ENCODE assay signal across 2 cellular contexts in the genomic region with DNA sequence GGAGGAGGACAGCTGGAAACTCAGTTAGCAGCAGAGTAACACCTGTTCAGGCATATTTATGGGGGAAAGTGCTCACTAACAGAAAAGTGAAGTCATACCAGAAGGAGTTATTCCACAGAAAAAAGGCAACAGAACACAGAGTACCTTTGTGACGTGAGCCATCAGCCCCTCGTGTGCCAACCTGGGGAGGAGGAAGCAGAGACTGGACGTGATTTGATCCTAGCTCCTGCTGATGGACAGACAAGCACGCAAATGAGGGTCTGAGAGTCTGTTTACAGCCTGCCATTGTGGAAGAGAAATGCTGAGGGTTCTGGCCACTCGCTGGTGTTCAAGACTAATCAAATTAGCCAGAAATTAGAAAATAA.
TF ChIP-seq lines count a peak whose summit lies in the region.

No MANE protein-coding gene starts in this region.

TF ChIP-seq in liver, 16 proteins besides CTCF, POLR2A, EP300 and RAD21:
- no peak for TF ChIP-seq HNF4A (conservative IDR thresholded peaks at IDR 0.05)
- no peak for TF ChIP-seq RXRA (IDR thresholded peaks at IDR 0.05)
- TF ChIP-seq EGR1 (IDR thresholded peaks at IDR 0.05; ENCODE audit: low read depth in 2 of 2), result no peak
- TF ChIP-seq SP1 (IDR thresholded peaks at IDR 0.05), result no peak
- TF ChIP-seq, protein P1, sequence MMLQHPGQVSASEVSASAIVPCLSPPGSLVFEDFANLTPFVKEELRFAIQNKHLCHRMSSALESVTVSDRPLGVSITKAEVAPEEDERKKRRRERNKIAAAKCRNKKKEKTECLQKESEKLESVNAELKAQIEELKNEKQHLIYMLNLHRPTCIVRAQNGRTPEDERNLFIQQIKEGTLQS (IDR thresholded peaks at IDR 0.05), result no peak
- no peak for TF ChIP-seq MAX (IDR thresholded peaks at IDR 0.05)
- TF ChIP-seq YY1 (IDR thresholded peaks at IDR 0.05), result no peak
- TF ChIP-seq JUND (IDR thresholded peaks at IDR 0.05), result no peak
- no peak for TF ChIP-seq TAF1 (conservative IDR thresholded peaks at IDR 0.05)
- no peak for TF ChIP-seq HNF4G (IDR thresholded peaks at IDR 0.05)

TF ChIP-seq in HepG2, 621 proteins besides CTCF, POLR2A, EP300 and RAD21:
- TF ChIP-seq, protein P2, sequence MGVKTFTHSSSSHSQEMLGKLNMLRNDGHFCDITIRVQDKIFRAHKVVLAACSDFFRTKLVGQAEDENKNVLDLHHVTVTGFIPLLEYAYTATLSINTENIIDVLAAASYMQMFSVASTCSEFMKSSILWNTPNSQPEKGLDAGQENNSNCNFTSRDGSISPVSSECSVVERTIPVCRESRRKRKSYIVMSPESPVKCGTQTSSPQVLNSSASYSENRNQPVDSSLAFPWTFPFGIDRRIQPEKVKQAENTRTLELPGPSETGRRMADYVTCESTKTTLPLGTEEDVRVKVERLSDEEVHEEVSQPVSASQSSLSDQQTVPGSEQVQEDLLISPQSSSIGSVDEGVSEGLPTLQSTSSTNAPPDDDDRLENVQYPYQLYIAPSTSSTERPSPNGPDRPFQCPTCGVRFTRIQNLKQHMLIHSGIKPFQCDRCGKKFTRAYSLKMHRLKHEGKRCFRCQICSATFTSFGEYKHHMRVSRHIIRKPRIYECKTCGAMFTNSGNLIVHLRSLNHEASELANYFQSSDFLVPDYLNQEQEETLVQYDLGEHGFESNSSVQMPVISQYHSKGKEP (CRISPR knock-in tag; IDR thresholded peaks at IDR 0.05), result no peak
- TF ChIP-seq FOXA1 (IDR thresholded peaks at IDR 0.05) (no peak), FOXA1 (CRISPR knock-in tag; IDR thresholded peaks at IDR 0.05) (no peak), RBM22 (optimal IDR thresholded peaks at IDR 0.05; ENCODE audit: low read length) (no peak), SUZ12 (IDR thresholded peaks at IDR 0.05; ENCODE audit: low read depth, low read length) (no peak), SCMH1 (CRISPR knock-in tag; IDR thresholded peaks at IDR 0.05; ENCODE audit: borderline replicate concordance) (no peak), HNF1A (IDR thresholded peaks at IDR 0.05; ENCODE audit: low read depth) (no peak), HNF1A (CRISPR knock-in tag; IDR thresholded peaks at IDR 0.05; ENCODE audit: borderline replicate concordance) (no peak)
- TF ChIP-seq, protein P3, sequence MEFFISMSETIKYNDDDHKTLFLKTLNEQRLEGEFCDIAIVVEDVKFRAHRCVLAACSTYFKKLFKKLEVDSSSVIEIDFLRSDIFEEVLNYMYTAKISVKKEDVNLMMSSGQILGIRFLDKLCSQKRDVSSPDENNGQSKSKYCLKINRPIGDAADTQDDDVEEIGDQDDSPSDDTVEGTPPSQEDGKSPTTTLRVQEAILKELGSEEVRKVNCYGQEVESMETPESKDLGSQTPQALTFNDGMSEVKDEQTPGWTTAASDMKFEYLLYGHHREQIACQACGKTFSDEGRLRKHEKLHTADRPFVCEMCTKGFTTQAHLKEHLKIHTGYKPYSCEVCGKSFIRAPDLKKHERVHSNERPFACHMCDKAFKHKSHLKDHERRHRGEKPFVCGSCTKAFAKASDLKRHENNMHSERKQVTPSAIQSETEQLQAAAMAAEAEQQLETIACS (CRISPR knock-in tag; IDR thresholded peaks at IDR 0.05), result no peak
